ENCODE assay signal across 9 cellular contexts in the genomic region with DNA sequence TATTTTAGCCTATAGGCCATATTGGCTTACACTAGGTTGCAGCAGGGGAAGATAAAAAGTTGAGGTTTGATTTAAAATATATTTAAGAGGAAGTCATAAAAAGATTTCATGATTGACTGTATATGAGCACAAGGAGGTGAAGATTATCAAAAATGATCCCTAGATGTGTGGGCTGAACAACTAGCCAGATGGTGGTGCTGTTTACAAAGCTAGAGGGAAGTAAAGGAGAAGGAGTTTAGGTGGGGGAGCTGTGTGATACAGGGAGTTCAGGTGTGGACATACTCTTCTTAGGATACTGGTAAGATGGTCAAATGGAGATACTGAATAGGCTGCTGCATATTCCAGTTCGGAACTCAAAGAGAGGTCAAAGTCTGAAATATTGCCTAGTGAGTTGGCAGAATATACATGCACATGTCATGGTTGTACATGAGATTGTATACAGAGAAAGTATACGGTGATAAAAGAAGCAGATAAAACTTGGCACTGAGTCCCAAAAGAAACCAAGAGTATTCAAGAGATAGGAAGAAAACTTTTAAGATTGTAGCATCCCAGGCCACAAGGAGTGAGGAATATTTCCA.
A peak's percentile ranks its signal among the peaks of the same experiment; 100 is the strongest.
DNase-seq lines count a peak whose midpoint lies in the region; ATAC-seq and TF ChIP-seq lines count a peak whose summit lies in the region.
"Had no signal": no experiment of that assay in that cellular context is flagged by ENCODE, and none has a peak within 500 bp of the region (broad histone marks: within the 10 kb centered on the region; RNA-seq: fewer than 3 reads in every experiment).

No MANE protein-coding gene starts in this region.

- H3K9me3 ChIP-seq in right lobe of liver (no peaks in the 10 kb centered on the region), stomach (no peaks in the 10 kb centered on the region)
- H3K9me3 ChIP-seq: neutrophil had no signal

- CTCF ChIA-PET in GM10248 (lab: Yijun Ruan, JAX) = interaction anchor here (0.8 to 1.4 kb wide), 4 partner anchors 8 to 64 kb away, joined by 3 to 5 read pairs (median 3); no protein-coding TSS in a partner anchor

- H3K4me1 ChIP-seq in right lobe of liver (no peaks in the 10 kb centered on the region), stomach (peaks cover 0 to 6% (median 0%) of the 10 kb centered on the region in 4 donors)

- H3K27ac ChIP-seq in right lobe of liver = no peak overlapping the region
- no peak overlapping the region for H3K27ac ChIP-seq in stomach
- H3K27ac ChIP-seq: neutrophil had no signal

- no peaks in the 10 kb centered on the region for H3K27me3 ChIP-seq in right lobe of liver
- no peaks in the 10 kb centered on the region for H3K27me3 ChIP-seq in stomach
- H3K27me3 ChIP-seq: neutrophil had no signal

- TF ChIP-seq POLR2A in right lobe of liver (IDR thresholded peaks at IDR 0.05) = no peak
- TF ChIP-seq POLR2A in stomach (IDR thresholded peaks at IDR 0.05) = no peak

- 42% methylated on average over 2 of the region's 2 CpGs for WGBS in right lobe of liver (ENCODE audit: insufficient coverage, low coverage, low lambda C conversion rate, missing lambda C conversion rate)
- WGBS in stomach, 5 donors = 22 to 45% (median 36%) methylated on average over 2 of the region's 2 CpGs

- TF ChIP-seq EP300 in stomach (IDR thresholded peaks at IDR 0.05) = no peak

- no peaks in the 10 kb centered on the region for H3K36me3 ChIP-seq in right lobe of liver
- H3K36me3 ChIP-seq in stomach = no peaks in the 10 kb centered on the region
- H3K36me3 ChIP-seq: neutrophil had no signal

- intact Hi-C loops in right lobe of liver (cut with DNase I) (no loop called here), stomach (cut with DNase I; ENCODE audit: low total_unique reads) (no loop called here)

- POLR2A ChIA-PET in GM10248 (lab: Yijun Ruan, JAX) = no interaction called here

- ATAC-seq in right lobe of liver = peak in 2 of 4 donors; percentile 28 to 41
- ATAC-seq in GM19023 (IDR thresholded peaks at IDR 0.05; ENCODE audit: unreplicated experiment) = no peak
- no peak for ATAC-seq in HG02759 (IDR thresholded peaks at IDR 0.05; ENCODE audit: unreplicated experiment)

- DNase-seq in GM10248 (ENCODE audit: extremely low spot score) = no peak
- DNase-seq in NCI-H1436 treated with DMSO at 0.1 percent for 48 hours (lab: John Stamatoyannopoulos, UW) = peak; percentile 29
- no peak for DNase-seq in right lobe of liver
- no peak for DNase-seq in stomach
- no peak for DNase-seq in stimulated activated naive CD4-positive, alpha-beta T cell (lab: John Stamatoyannopoulos, UW)

- peak; percentile 26 for TF ChIP-seq CTCF in GM10248 (IDR thresholded peaks at IDR 0.05; ENCODE audit: control extremely low read depth, extremely low read depth, low read depth, missing control alignments)
- peak; percentile 54 for TF ChIP-seq CTCF in WI38 (IDR thresholded peaks at IDR 0.05; ENCODE audit: low read depth, low read length)
- peak; percentile 14 to 53 (median 24) for TF ChIP-seq CTCF in right lobe of liver (IDR thresholded peaks at IDR 0.05)
- no peak for TF ChIP-seq CTCF in stomach (IDR thresholded peaks at IDR 0.05)

- H3K4me3 ChIP-seq in WI38 (ENCODE audit: low read depth, low read length) (no peak overlapping the region), right lobe of liver (no peak overlapping the region), stomach (no peak overlapping the region)

Comparison
In these comparisons a context has a peak if more than half of its experiments do, and no peak if none do; other contexts are left out.
1. CTCF ChIP-seq: peak in GM10248 (single experiment), WI38 (single experiment) and right lobe of liver (4 of 4); none in stomach (0 of 7).